In genomic region chr19:19618384-19619051, GRCh38 we compare ENCODE assay signal across 7 cellular contexts. TPM values are rescaled to one million over a fixed set of nuclear protein-coding genes. Genes with fewer than 3 reads are reported as not detected.
DNase-seq lines count a peak whose midpoint lies in the region; ATAC-seq, FAIRE-seq and TF ChIP-seq lines count a peak whose summit lies in the region.

TSS of gene PBX4 (minus strand) at chr19:19618687. CDS start at chr19:19618629, 58 bp downstream.

- H3K79me2 ChIP-seq in astrocyte (ENCODE audit: insufficient read depth, low read length): no peaks in the 10 kb centered on the region

- H3K27ac Mint-ChIP-seq in astrocyte (ENCODE audit: unreplicated experiment): peak within 1 kb of the TSS; percentile 69

- DNase-seq in GM18507 (ENCODE audit: extremely low spot score, insufficient read length, low read depth) (peak; percentile 93), NCI-H1930 (lab: John Stamatoyannopoulos, UW) (peak; percentile 80 to 88), T-helper 22 cell (ENCODE audit: low read depth) (peak; percentile 98), astrocyte (ENCODE audit: low read depth) (peak; percentile 68), hypothalamus (lab: John Stamatoyannopoulos, UW) (peak; percentile 16 to 94 (median 83)), sigmoid colon (peak; percentile 89)

- H3K27me3 Mint-ChIP-seq in astrocyte (ENCODE audit: low read depth, unreplicated experiment): peaks cover 5% of the 10 kb centered on the region

- H4K20me1 ChIP-seq in astrocyte (ENCODE audit: insufficient read depth, low read length): no peaks in the 10 kb centered on the region

- FAIRE-seq in GM18507 (lab: Jason Lieb, UNC) (peak; percentile 99), astrocyte (lab: Jason Lieb, UNC) (no peak)

- H3K4me1 ChIP-seq in astrocyte (ENCODE audit: insufficient read depth, low read length) (peaks cover 5% of the 10 kb centered on the region), sigmoid colon (peaks cover 0 to 10% (median 0%) of the 10 kb centered on the region in 4 donors)

- ATAC-seq in HG02943 (IDR thresholded peaks at IDR 0.05; ENCODE audit: low read depth, unreplicated experiment): peak; percentile 91

- no peaks in the 10 kb centered on the region for H3K9me3 Mint-ChIP-seq in astrocyte (ENCODE audit: unreplicated experiment)

- TF ChIP-seq CTCF in astrocyte (IDR thresholded peaks at IDR 0.05; ENCODE audit: insufficient read depth, low read depth, low read length) (no peak), sigmoid colon (IDR thresholded peaks at IDR 0.05) (no peak)

- 1% methylated on average over 71 of the region's 71 CpGs for WGBS in sigmoid colon, 2 donors

- H3K27ac ChIP-seq in astrocyte (ENCODE audit: low read depth, low read length) (no peak within 1 kb of the TSS), sigmoid colon (no peak within 1 kb of the TSS)

- H3K9me3 ChIP-seq in astrocyte (ENCODE audit: insufficient read depth, low read depth, low read length) (no peaks in the 10 kb centered on the region), sigmoid colon (no peaks in the 10 kb centered on the region)

- peak within 1 kb of the TSS; percentile 83 for H3K4me2 ChIP-seq in astrocyte (ENCODE audit: low read length)

- intact Hi-C loops in sigmoid colon (cut with DNase I): no loop called here

- no peak for TF ChIP-seq POLR2A in sigmoid colon (IDR thresholded peaks at IDR 0.05)

- peaks cover 4% of the 10 kb centered on the region for H3K27me3 ChIP-seq in astrocyte (ENCODE audit: insufficient read depth, low read length)
- H3K27me3 ChIP-seq in sigmoid colon: peaks cover 8 to 59% (median 36%) of the 10 kb centered on the region in 3 donors

- peaks cover 6% of the 10 kb centered on the region for H3K4me1 Mint-ChIP-seq in astrocyte (ENCODE audit: low read depth, unreplicated experiment)

- peak within 1 kb of the TSS; percentile 54 for H3K4me3 ChIP-seq in astrocyte (ENCODE audit: insufficient read depth, low read depth, low read length)
- H3K4me3 ChIP-seq in sigmoid colon: peak within 1 kb of the TSS in 3 of 4 donors; percentile 28 to 40 (median 35)

- peak within 1 kb of the TSS; percentile 81 for H3K4me3 Mint-ChIP-seq in astrocyte (ENCODE audit: unreplicated experiment)

- H3K9ac ChIP-seq in astrocyte (ENCODE audit: low read length): peak within 1 kb of the TSS; percentile 56

- H2AFZ ChIP-seq in astrocyte (ENCODE audit: low read depth, low read length): peak within 1 kb of the TSS; percentile 86

- peaks cover 10% of the 10 kb centered on the region for H3K36me3 Mint-ChIP-seq in astrocyte (ENCODE audit: low read depth, unreplicated experiment)

- no peaks in the 10 kb centered on the region for H3K36me3 ChIP-seq in astrocyte (ENCODE audit: insufficient read depth, low read length)
- no peaks in the 10 kb centered on the region for H3K36me3 ChIP-seq in sigmoid colon

- TF ChIP-seq EP300 in sigmoid colon (IDR thresholded peaks at IDR 0.05): no peak

RNA-seq across cellular contexts. Expression of gene PBX4, which starts in this region (rescaled TPM):
- total RNA-seq in astrocyte: 0.75 and 0.93 TPM in 2 replicates
- total RNA-seq in sigmoid colon: under 1 TPM in 1 of 4 donors, not detected in 3; 0.49 TPM
- polyA plus RNA-seq in sigmoid colon: 1 to 10 TPM; 1.4 to 6.1 (median 2.4) TPM

Comparison
In these comparisons a context has a peak if more than half of its experiments do, and no peak if none do; other contexts are left out.
1. Peak in DNase-seq, H3K4me3 ChIP-seq, H3K9ac ChIP-seq and H3K4me2 ChIP-seq in astrocyte; RNA of the gene not detected or under 1 TPM.